ENCODE assay signal across 11 cellular contexts in the genomic region with DNA sequence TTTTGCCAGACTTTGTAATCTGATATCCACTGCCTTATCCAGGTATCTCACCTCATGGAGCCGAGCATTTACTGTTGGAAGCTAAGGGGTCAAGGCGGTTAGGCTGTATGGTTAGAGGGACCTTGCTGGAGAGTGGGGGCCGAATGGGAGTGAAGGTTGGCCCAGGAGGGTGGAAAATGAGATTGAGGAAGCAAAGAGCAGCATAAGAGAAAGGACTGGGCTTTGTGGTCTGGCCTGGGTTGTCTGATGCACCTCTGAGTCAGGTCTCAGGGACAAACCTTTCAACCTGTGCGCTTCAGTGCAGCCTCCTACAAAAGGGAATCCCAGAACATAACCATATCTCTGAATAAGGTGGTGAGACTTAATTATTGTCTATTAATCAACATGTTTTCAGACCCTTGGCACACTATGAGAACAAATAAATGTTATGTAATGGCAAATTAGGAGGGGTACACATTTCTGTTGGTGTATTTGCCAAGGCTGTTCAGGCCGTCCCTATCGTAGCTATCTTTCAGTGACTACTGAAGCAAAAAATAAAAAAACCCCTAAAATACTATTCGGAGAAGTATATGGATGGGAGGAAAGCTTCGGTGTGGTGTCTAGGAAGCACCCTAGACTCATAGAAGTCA. TPM values are rescaled to one million over a fixed set of nuclear protein-coding genes. Genes with fewer than 3 reads are reported as not detected.
DNase-seq lines count a peak whose midpoint lies in the region; ATAC-seq, FAIRE-seq and TF ChIP-seq lines count a peak whose summit lies in the region.
"Had no signal": no experiment of that assay in that cellular context is flagged by ENCODE, and none has a peak within 500 bp of the region (broad histone marks: within the 10 kb centered on the region; RNA-seq: fewer than 3 reads in every experiment).

No MANE protein-coding gene starts in this region.

- no peak overlapping the region for H2AFZ ChIP-seq in HepG2 (ENCODE audit: low read length)

- in situ Hi-C loops in HepG2 (cut with HindIII; ENCODE audit: extremely low pct_ligation_motif_present, low pct_unique_long_range_greater_than_20kb) = no loop called here

- no peaks in the 10 kb centered on the region for H4K20me1 ChIP-seq in HepG2 (ENCODE audit: insufficient read depth, low read length)

- H3K4me3 Mint-ChIP-seq in IgD-negative memory B cell (peak overlapping the region; percentile 17 to 86 (median 62)), chondrocyte (ENCODE audit: unreplicated experiment) (no peak overlapping the region)
- no peak overlapping the region for H3K4me3 Mint-ChIP-seq in stimulated activated naive CD8-positive, alpha-beta T cell treated with anti-CD3 and anti-CD28 coated beads, Interleukin-15, Interleukin-2, amounts not matched to agents 100 ng/mL and 50 ng/mL, for 24 hours

- peaks cover 1% of the 10 kb centered on the region for H3K27me3 Mint-ChIP-seq in IgD-negative memory B cell
- no peaks in the 10 kb centered on the region for H3K27me3 Mint-ChIP-seq in chondrocyte (ENCODE audit: low read depth)
- H3K27me3 Mint-ChIP-seq in stimulated activated naive CD8-positive, alpha-beta T cell treated with anti-CD3 and anti-CD28 coated beads, Interleukin-15, Interleukin-2, amounts not matched to agents 100 ng/mL and 50 ng/mL, for 24 hours = no peaks in the 10 kb centered on the region

- H3K27me3 ChIP-seq in HepG2 (ENCODE audit: control insufficient read depth in 1 of 2, insufficient read depth in 2 of 2, low read length in 2 of 2) = peaks cover 5 to 54% of the 10 kb centered on the region in 2 experiments; a peak in 4 of 5 replicates
- H3K27me3 ChIP-seq in right lobe of liver = no peaks in the 10 kb centered on the region

- intact Hi-C loops in HepG2 (cut with micrococcal nuclease; ENCODE audit: unreplicated experiment) (no loop called here), right lobe of liver (cut with DNase I) (no loop called here)

- no TSS peak for BruUV-seq in HepG2 (replicated peaks; lab: Mats Ljungman, UMichigan)

- no peak for TF ChIP-seq RAD21 in HepG2 (CRISPR knock-in tag; IDR thresholded peaks at IDR 0.05)

- DNase-seq in HepG2 (ENCODE audit: low spot score) (no peak), right lobe of liver (no peak), chondrocyte (ENCODE audit: low spot score) (no peak), NCI-H146 (lab: John Stamatoyannopoulos, UW) (no peak)
- DNase-seq: activated CD4-positive, CD25-positive, alpha-beta regulatory T cell treated with anti-CD3 and anti-CD28 coated beads, Interleukin-2, amount 50 U/mL, for 72 hours; NCI-H2107 had no signal

- TF ChIP-seq POLR2A in HepG2 (IDR thresholded peaks at IDR 0.05; ENCODE audit: insufficient read depth in 1 of 2, low read depth in 2 of 2, low read length in 2 of 2) (no peak), right lobe of liver (IDR thresholded peaks at IDR 0.05) (no peak)

- no peaks in the 10 kb centered on the region for H3K9me3 Mint-ChIP-seq in IgD-negative memory B cell
- H3K9me3 Mint-ChIP-seq in chondrocyte (ENCODE audit: low read depth) = no peaks in the 10 kb centered on the region
- H3K9me3 Mint-ChIP-seq in stimulated activated naive CD8-positive, alpha-beta T cell treated with anti-CD3 and anti-CD28 coated beads, Interleukin-15, Interleukin-2, amounts not matched to agents 100 ng/mL and 50 ng/mL, for 24 hours = no peaks in the 10 kb centered on the region

- FAIRE-seq in HepG2 (lab: Jason Lieb, UNC) = no peak

- H3K36me3 ChIP-seq in HepG2 (replicated peaks in 1 of 2; ENCODE audit: control insufficient read depth in 1 of 2, insufficient read depth in 2 of 2, low read length in 2 of 2) = no peaks in the 10 kb centered on the region
- H3K36me3 ChIP-seq in right lobe of liver = no peaks in the 10 kb centered on the region

- no peak overlapping the region for H3K27ac ChIP-seq in HepG2 (ENCODE audit: extremely low read length, insufficient read depth, low read length)
- H3K27ac ChIP-seq in right lobe of liver = no peak overlapping the region

- H3K9ac ChIP-seq in HepG2 (ENCODE audit: insufficient read depth, low read depth, low read length) = no peak overlapping the region

- H3K4me3 ChIP-seq in HepG2 (replicated peaks in 1 of 3; ENCODE audit: insufficient read depth in 1 of 3, low read depth in 2 of 3, low read length in 3 of 3) (no peak overlapping the region), right lobe of liver (no peak overlapping the region)

- H3K27ac Mint-ChIP-seq in IgD-negative memory B cell = peak overlapping the region; percentile 72 to 91 (median 82)
- peak overlapping the region; percentile 9 for H3K27ac Mint-ChIP-seq in chondrocyte (ENCODE audit: unreplicated experiment)
- peak overlapping the region; percentile 17 for H3K27ac Mint-ChIP-seq in stimulated activated naive CD8-positive, alpha-beta T cell treated with anti-CD3 and anti-CD28 coated beads, Interleukin-15, Interleukin-2, amounts not matched to agents 100 ng/mL and 50 ng/mL, for 24 hours

- ATAC-seq in HepG2 (no peak), right lobe of liver (no peak), GM21576 (IDR thresholded peaks at IDR 0.05; ENCODE audit: unreplicated experiment) (no peak)
- ATAC-seq: HCT116, Panc1 had no signal

- TF ChIP-seq EP300 in HepG2 (IDR thresholded peaks at IDR 0.05; ENCODE audit: low read depth in 2 of 2, low read length in 2 of 2) (no peak), HepG2 (CRISPR knock-in tag; IDR thresholded peaks at IDR 0.05; ENCODE audit: borderline replicate concordance) (no peak)

- 46% methylated on average over 8 of the region's 8 CpGs for WGBS in HepG2 (ENCODE audit: low lambda C conversion rate)
- WGBS in right lobe of liver (ENCODE audit: insufficient coverage, low coverage, low lambda C conversion rate, missing lambda C conversion rate) = 62% methylated on average over 7 of the region's 8 CpGs

- no peaks in the 10 kb centered on the region for H3K79me2 ChIP-seq in HepG2 (ENCODE audit: insufficient read depth, low read length)

- TF ChIP-seq CTCF in HepG2 (CRISPR knock-in tag; IDR thresholded peaks at IDR 0.05) (no peak), right lobe of liver (IDR thresholded peaks at IDR 0.05) (no peak), chondrocyte (IDR thresholded peaks at IDR 0.05) (no peak)

- H3K4me2 ChIP-seq in HepG2 (ENCODE audit: low read depth, low read length) = no peak overlapping the region

- H3K4me1 ChIP-seq in HepG2 (ENCODE audit: insufficient read depth, low read length) (peaks cover 13% of the 10 kb centered on the region), right lobe of liver (peaks cover 0 to 17% (median under 1%) of the 10 kb centered on the region in 4 donors)

- peaks cover 48 to 58% (median 54%) of the 10 kb centered on the region in 3 donors for H3K4me1 Mint-ChIP-seq in IgD-negative memory B cell
- peaks cover 28% of the 10 kb centered on the region for H3K4me1 Mint-ChIP-seq in chondrocyte (ENCODE audit: low read depth)
- H3K4me1 Mint-ChIP-seq in stimulated activated naive CD8-positive, alpha-beta T cell treated with anti-CD3 and anti-CD28 coated beads, Interleukin-15, Interleukin-2, amounts not matched to agents 100 ng/mL and 50 ng/mL, for 24 hours (ENCODE audit: low read depth) = peaks cover 67% of the 10 kb centered on the region

- H3K36me3 Mint-ChIP-seq in IgD-negative memory B cell (peaks cover 1% of the 10 kb centered on the region), chondrocyte (ENCODE audit: low read depth) (no peaks in the 10 kb centered on the region)
- peaks cover 10% of the 10 kb centered on the region for H3K36me3 Mint-ChIP-seq in stimulated activated naive CD8-positive, alpha-beta T cell treated with anti-CD3 and anti-CD28 coated beads, Interleukin-15, Interleukin-2, amounts not matched to agents 100 ng/mL and 50 ng/mL, for 24 hours (ENCODE audit: low read depth)

- CTCF ChIA-PET in HepG2 (lab: Yijun Ruan, JAX; ENCODE audit: low intra/inter-chr PET ratio, low total read pairs) = no interaction called here

- H3K9me3 ChIP-seq in HepG2 (ENCODE audit: low read length) = no peaks in the 10 kb centered on the region
- H3K9me3 ChIP-seq in right lobe of liver = no peaks in the 10 kb centered on the region

- POLR2A ChIA-PET in HepG2 (lab: Yijun Ruan, JAX) = no interaction called here

TF ChIP-seq in HepG2, 621 proteins besides CTCF, POLR2A, EP300 and RAD21 (continues in another document):
- TF ChIP-seq, protein P1, sequence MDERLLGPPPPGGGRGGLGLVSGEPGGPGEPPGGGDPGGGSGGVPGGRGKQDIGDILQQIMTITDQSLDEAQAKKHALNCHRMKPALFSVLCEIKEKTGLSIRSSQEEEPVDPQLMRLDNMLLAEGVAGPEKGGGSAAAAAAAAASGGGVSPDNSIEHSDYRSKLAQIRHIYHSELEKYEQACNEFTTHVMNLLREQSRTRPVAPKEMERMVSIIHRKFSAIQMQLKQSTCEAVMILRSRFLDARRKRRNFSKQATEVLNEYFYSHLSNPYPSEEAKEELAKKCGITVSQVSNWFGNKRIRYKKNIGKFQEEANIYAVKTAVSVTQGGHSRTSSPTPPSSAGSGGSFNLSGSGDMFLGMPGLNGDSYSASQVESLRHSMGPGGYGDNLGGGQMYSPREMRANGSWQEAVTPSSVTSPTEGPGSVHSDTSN (CRISPR knock-in tag; IDR thresholded peaks at IDR 0.05) = no peak

RNA-seq across cellular contexts. Expression of gene CAMK1D, which starts 4.2 kb away (rescaled TPM):
- not detected in 2 replicates for total RNA-seq in HepG2 (2016; rRNA removed; fragmentation: Illumina TruSeq; extraction: Trizol)
- not detected in 2 replicates for total RNA-seq in HepG2 (2016; cell fraction: cytosol; rRNA removed; fragmentation: Illumina TruSeq; extraction: Trizol; ENCODE audit: low read depth)
- not detected in 2 replicates for total RNA-seq in HepG2 (2016; cell fraction: insoluble cytoplasmic fraction; rRNA removed; fragmentation: Illumina TruSeq; extraction: Trizol)
- total RNA-seq in HepG2 (2016; cell fraction: membrane; rRNA removed; fragmentation: Illumina TruSeq; extraction: Trizol) = not detected in 2 replicates
- total RNA-seq in HepG2 (2016; cell fraction: nucleus; rRNA removed; fragmentation: Illumina TruSeq; extraction: Trizol) = not detected in 2 replicates
- under 0.01 TPM in 1 of 2 replicates, not detected in the other for polyA plus RNA-seq in HepG2 (2011; rRNA removed)
- 0.01 TPM in 1 of 2 replicates, not detected in the other for polyA plus RNA-seq in HepG2 (2011; cell fraction: cytosol; rRNA removed)
- polyA plus RNA-seq in HepG2 (2011; cell fraction: nucleus; rRNA removed) = 0.07 TPM in 1 of 2 replicates, not detected in the other
- not detected in 2 replicates for polyA plus RNA-seq in HepG2 (2012)
- polyA plus RNA-seq in HepG2 (2016; cell fraction: cytosol; fragmentation: Illumina TruSeq; extraction: Trizol; ENCODE audit: low read depth) = not detected in 2 replicates
- not detected in 2 replicates for polyA plus RNA-seq in HepG2 (2016; cell fraction: insoluble cytoplasmic fraction; fragmentation: Illumina TruSeq; extraction: Trizol; ENCODE audit: low read depth)
- polyA plus RNA-seq in HepG2 (2016; cell fraction: membrane; fragmentation: Illumina TruSeq; extraction: Trizol; ENCODE audit: low read depth) = not detected in 2 replicates
- polyA plus RNA-seq in HepG2 (2016; cell fraction: nucleus; fragmentation: Illumina TruSeq; extraction: Trizol; ENCODE audit: insufficient read depth, low read depth) = not detected in 2 replicates
- polyA minus RNA-seq in HepG2 (2011; rRNA and poly(A)+ RNA removed; ENCODE audit: low replicate concordance) = 5.4 TPM in 1 of 2 replicates, not detected in the other
- polyA minus RNA-seq in HepG2 (2011; cell fraction: cytosol; rRNA and poly(A)+ RNA removed) = 0.09 TPM in 1 of 2 replicates, not detected in the other
- not detected in 2 replicates for polyA minus RNA-seq in HepG2 (2011; cell fraction: nucleus; rRNA and poly(A)+ RNA removed)
- 10 to 100 TPM in 3 of 6 experiments, 1 to 10 TPM in 3; 5.3 to 10.8 (median 9.5) TPM for total RNA-seq in right lobe of liver
- polyA plus RNA-seq in IgD-negative memory B cell = 41.4 TPM
- total RNA-seq in chondrocyte = 31.2 to 36.3 TPM (median 34.7 TPM) in 3 replicates

Comparison
In these comparisons a context has a peak if more than half of its experiments do, and no peak if none do; other contexts are left out.
1. RNA of gene CAMK1D, which starts 4.2 kb away (total RNA-seq): 31.2 to 36.3 TPM in chondrocyte and 5.3 to 10.8 TPM in right lobe of liver; not detected in HepG2; every median in the first group is over 4 times any median in the second.
2. H3K27ac Mint-ChIP-seq: peak in every context shown above with its lines; median percentile 82 in IgD-negative memory B cell; 17 in stimulated activated naive CD8-positive, alpha-beta T cell treated with anti-CD3 and anti-CD28 coated beads, Interleukin-15, Interleukin-2, amounts not matched to agents 100 ng/mL and 50 ng/mL, for 24 hours; 9 in chondrocyte.
3. H3K4me3 Mint-ChIP-seq: peak in IgD-negative memory B cell (4 of 4); none in chondrocyte (single experiment) and stimulated activated naive CD8-positive, alpha-beta T cell treated with anti-CD3 and anti-CD28 coated beads, Interleukin-15, Interleukin-2, amounts not matched to agents 100 ng/mL and 50 ng/mL, for 24 hours (single experiment).